In genomic region chr10:86365346-86366032, GRCh38 we compare ENCODE assay signal across 8 cellular contexts. TPM values are rescaled to one million over a fixed set of nuclear protein-coding genes. Genes with fewer than 3 reads are reported as not detected.
DNase-seq lines count a peak whose midpoint lies in the region; ATAC-seq, FAIRE-seq and TF ChIP-seq lines count a peak whose summit lies in the region.

No MANE protein-coding gene starts in this region.

- ATAC-seq in HCT116 (peak; percentile 25), WTC11 (no peak), gastrocnemius medialis (no peak), HG03565 (IDR thresholded peaks at IDR 0.05; ENCODE audit: unreplicated experiment) (no peak)

- TF ChIP-seq POLR2A in HCT116 (IDR thresholded peaks at IDR 0.05; ENCODE audit: borderline replicate concordance, extremely low read depth, insufficient read depth, insufficient read length), result no peak
- TF ChIP-seq POLR2A in gastrocnemius medialis (IDR thresholded peaks at IDR 0.05), result no peak

- no peak overlapping the region for H3K27ac Mint-ChIP-seq in WTC11

- no TSS peak for BruUV-seq in HCT116 (replicated peaks; lab: Mats Ljungman, UMichigan)

- no peaks in the 10 kb centered on the region for H3K79me2 ChIP-seq in HCT116 (ENCODE audit: insufficient read depth, low read length)

- no peak for TF ChIP-seq RAD21 in HCT116 (IDR thresholded peaks at IDR 0.05; ENCODE audit: low read depth)

- H3K27ac ChIP-seq in HCT116 (ENCODE audit: low read depth, low read length), result no peak overlapping the region; the same call in 1 of the 2 replicates
- no peak overlapping the region for H3K27ac ChIP-seq in gastrocnemius medialis

- CTCF ChIA-PET in HCT116 (lab: Charles Lee) (no interaction called here), WTC11 (lab: Charles Lee) (interaction anchor here (0.6 to 2.1 kb wide), 4 partner anchors 25 to 1788 kb away, joined by 3 to 11 read pairs (median 3); no protein-coding TSS in a partner anchor)

- H3K9me3 Mint-ChIP-seq in WTC11, result no peaks in the 10 kb centered on the region

- no peak for TF ChIP-seq CTCF in HCT116 (IDR thresholded peaks at IDR 0.05 in 2 of 3, conservative IDR thresholded peaks at IDR 0.05 in 1 of 3; ENCODE audit: borderline replicate concordance in 1 of 3, insufficient read depth in 1 of 3, low read depth in 2 of 3, low read length in 2 of 3)
- no peak for TF ChIP-seq CTCF in WTC11 (IDR thresholded peaks at IDR 0.05)
- no peak for TF ChIP-seq CTCF in gastrocnemius medialis (IDR thresholded peaks at IDR 0.05 in 4 of 5, conservative IDR thresholded peaks at IDR 0.05 in 1 of 5)

- no peaks in the 10 kb centered on the region for H4K20me1 ChIP-seq in HCT116 (ENCODE audit: insufficient read depth)

- RAD21 ChIA-PET in HCT116 (lab: Charles Lee; ENCODE audit: low non-redundant PET in 1 of 2, low total read pairs in 2 of 2, uncharacterized antibody in 2 of 2, unreplicated experiment in 2 of 2), result no interaction called here

- peaks cover 91% of the 10 kb centered on the region for H3K27me3 Mint-ChIP-seq in WTC11 (ENCODE audit: low read depth)

- DNase-seq in HCT116 (ENCODE audit: low read depth, low spot score), result no peak
- peak; percentile 16 for DNase-seq in WTC11 (ENCODE audit: low spot score)
- peak; percentile 22 to 54 for DNase-seq in hippocampal formation (lab: John Stamatoyannopoulos, UW)
- peak in 1 of 2 donors; percentile 11 for DNase-seq in gastrocnemius medialis
- no peak for DNase-seq in AG08396 (ENCODE audit: low spot score)
- no peak for DNase-seq in RCC 7860 (ENCODE audit: low spot score)
- DNase-seq in ACHN, result no peak

- H3K27me3 ChIP-seq in HCT116 (ENCODE audit: insufficient read depth, low read length), result no peaks in the 10 kb centered on the region
- H3K27me3 ChIP-seq in gastrocnemius medialis, result peaks cover 49 to 57% (median 49%) of the 10 kb centered on the region in 3 donors

- POLR2A ChIA-PET in HCT116 (lab: Charles Lee), result no interaction called here
- POLR2A ChIA-PET in WTC11 (lab: Charles Lee), result interaction anchor here (0.5 to 1.6 kb wide), 3 partner anchors 23 to 941 kb away, joined by 3 to 5 read pairs (median 3); no protein-coding TSS in a partner anchor

- H3K4me3 ChIP-seq in HCT116 (replicated peaks in 1 of 2; ENCODE audit: low read depth in 1 of 2, low read length in 2 of 2) (peak overlapping the region; percentile 50 to 64), gastrocnemius medialis (peak overlapping the region; percentile 51 to 61 (median 52))

- intact Hi-C loops in HCT116 (cut with micrococcal nuclease), result no loop called here
- intact Hi-C loops in gastrocnemius medialis (cut with DNase I; ENCODE audit: low total_unique reads), result no loop called here

- no peaks in the 10 kb centered on the region for H3K36me3 Mint-ChIP-seq in WTC11

- FAIRE-seq in RCC 7860 (lab: Jason Lieb, UNC), result no peak

- no peaks in the 10 kb centered on the region for H3K9me3 ChIP-seq in HCT116 (ENCODE audit: control insufficient read depth in 1 of 2, insufficient read depth in 1 of 2, low read depth in 1 of 2, low read length in 2 of 2)
- no peaks in the 10 kb centered on the region for H3K9me3 ChIP-seq in gastrocnemius medialis

- in situ Hi-C loops in gastrocnemius medialis (cut with MboI; ENCODE audit: low sequenced_read_pairs in 4 of 4), result loop anchor here in 1 of 4 donors (25.0 kb wide), 1 partner anchor 378 kb away; no protein-coding TSS in a partner anchor
- in situ Hi-C loops in ACHN (cut with HindIII; ENCODE audit: low pct_ligation_motif_present, low pct_unique_long_range_greater_than_20kb, low sequenced_read_pairs), result no loop called here

- no peak overlapping the region for H2AFZ ChIP-seq in HCT116 (ENCODE audit: low read depth, low read length, poor library complexity, severe bottlenecking)

- H3K9me2 ChIP-seq in HCT116 (ENCODE audit: insufficient read depth), result no peaks in the 10 kb centered on the region

- H3K9ac ChIP-seq in HCT116 (ENCODE audit: low read length), result peak overlapping the region; percentile 55

- peak overlapping the region; percentile 59 for H3K4me3 Mint-ChIP-seq in WTC11

- H3K36me3 ChIP-seq in HCT116 (ENCODE audit: control insufficient read depth in 1 of 2, insufficient read depth in 2 of 2, low read length in 2 of 2) (no peaks in the 10 kb centered on the region), gastrocnemius medialis (no peaks in the 10 kb centered on the region)

- H3K4me1 ChIP-seq in HCT116 (ENCODE audit: control insufficient read depth in 1 of 2, insufficient read depth in 2 of 2, low read length in 2 of 2), result peaks cover 9 to 14% of the 10 kb centered on the region in 2 experiments; a peak in 3 of 4 replicates
- peaks cover 0 to 21% of the 10 kb centered on the region in 2 donors for H3K4me1 ChIP-seq in gastrocnemius medialis

- H3K4me2 ChIP-seq in HCT116 (ENCODE audit: low read length), result peak overlapping the region; percentile 87

- H3K4me1 Mint-ChIP-seq in WTC11, result peaks cover 18% of the 10 kb centered on the region

TF ChIP-seq in HCT116, 20 proteins besides CTCF, POLR2A, EP300 and RAD21:
- peak; percentile 98 for TF ChIP-seq TCF7L2 (IDR thresholded peaks at IDR 0.05; ENCODE audit: borderline replicate concordance, extremely low read depth, insufficient read depth, insufficient read length)
- no peak for TF ChIP-seq ELF1 (IDR thresholded peaks at IDR 0.05; ENCODE audit: borderline replicate concordance, low read depth)
- no peak for TF ChIP-seq EGR1 (IDR thresholded peaks at IDR 0.05; ENCODE audit: low read depth)
TF ChIP-seq in HCT116: peak in this region for 1.

TF ChIP-seq in WTC11, 78 proteins besides CTCF, POLR2A, EP300 and RAD21:
- TF ChIP-seq NFE2L1 (CRISPR knock-in tag; IDR thresholded peaks at IDR 0.05) (0 out of 2 replicates have a peak, but pooled peaks have one; percentile 24), E2F4 (CRISPR knock-in tag; IDR thresholded peaks at IDR 0.05; ENCODE audit: borderline replicate concordance, low read depth) (no peak), TP53 (CRISPR knock-in tag; IDR thresholded peaks at IDR 0.05) (0 out of 2 replicates have a peak, but pooled peaks have one; percentile 17), MAX (CRISPR knock-in tag; IDR thresholded peaks at IDR 0.05) (no peak), ARID4B (CRISPR knock-in tag; IDR thresholded peaks at IDR 0.05; ENCODE audit: borderline replicate concordance) (0 out of 2 replicates have a peak, but pooled peaks have one; percentile 26)

RNA-seq across cellular contexts. Expression of gene GRID1, which starts 1.1 kb away (rescaled TPM):
- 5.6 TPM for total RNA-seq in HCT116 (2021; ENCODE audit: unreplicated experiment)
- 4.8 and 5.0 TPM in 2 replicates for polyA plus RNA-seq in HCT116 (2012)
- total RNA-seq in WTC11 (2021), result 0.21 to 0.50 TPM (median 0.37 TPM) in 3 replicates
- 1 to 10 TPM in 2 of 4 donors, under 1 TPM in 2; 0.17 to 1.4 (median 0.79) TPM for total RNA-seq in gastrocnemius medialis

Comparison
In these comparisons a context has a peak if more than half of its experiments do, and no peak if none do; other contexts are left out.
1. DNase-seq: peak in WTC11 (single experiment) and hippocampal formation (2 of 2); none in HCT116 (single experiment), AG08396 (single experiment), RCC 7860 (single experiment) and ACHN (single experiment).